8 cellular contexts compared by ENCODE assay signal in the genomic region with DNA sequence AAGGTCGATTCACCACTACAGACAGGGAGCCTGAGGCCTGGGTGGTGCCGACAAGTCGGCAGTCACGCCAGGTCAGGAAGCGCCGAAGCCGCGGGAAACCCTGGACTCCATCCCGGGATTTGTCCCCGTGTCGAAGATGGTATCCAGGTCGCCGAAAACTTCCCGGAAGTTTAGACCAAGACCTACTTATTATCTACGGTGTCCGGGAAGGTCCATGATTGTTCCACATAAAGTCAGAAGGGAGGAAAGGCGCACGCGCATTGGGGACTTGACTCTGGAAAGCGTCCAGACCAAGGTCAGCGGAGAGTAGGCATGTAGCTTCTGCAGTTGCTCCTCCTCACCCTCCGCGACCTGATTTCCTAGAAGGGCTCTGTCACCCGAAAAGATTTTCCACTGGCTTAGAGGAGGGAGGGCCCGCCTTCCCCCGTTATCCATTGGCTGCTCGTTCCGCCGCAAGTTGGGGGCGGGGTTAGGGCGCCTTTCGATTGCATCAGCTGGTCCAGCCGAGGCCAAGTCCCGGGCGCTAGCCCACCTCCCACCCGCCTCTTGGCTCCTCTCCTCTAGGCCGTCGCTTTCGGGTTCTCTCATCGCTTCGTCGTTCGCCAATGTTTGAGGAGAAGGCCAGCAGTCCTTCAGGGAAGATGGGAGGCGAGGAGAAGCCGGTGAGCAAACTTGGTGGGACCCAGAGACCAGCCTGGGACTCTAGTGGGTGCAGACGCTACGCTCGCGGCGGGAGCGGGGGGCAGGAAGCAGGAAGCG. TPM values are rescaled to one million over a fixed set of nuclear protein-coding genes. Genes with fewer than 3 reads are reported as not detected.
DNase-seq lines count a peak whose midpoint lies in the region; ATAC-seq and TF ChIP-seq lines count a peak whose summit lies in the region.

A gene (plus strand): TSS at position 484 of the 759 bp plus-strand sequence. CDS start 122 bp downstream, at position 606.

- H3K36me3 ChIP-seq in adrenal gland (replicated peaks in 1 of 2) (no peaks in the 10 kb centered on the region), heart left ventricle (peaks cover 0 to 14% (median 5%) of the 10 kb centered on the region in 9 donors)

- H3K9me3 Mint-ChIP-seq in type B pancreatic cell, result no peaks in the 10 kb centered on the region

- no peak within 1 kb of the TSS for H3K27ac Mint-ChIP-seq in type B pancreatic cell

- WGBS in adrenal gland, 4 donors, result 0% methylated on average over 19 to 52 of the region's 52 CpGs
- 0 to 1% (median 0%) methylated on average over 43 to 52 of the region's 52 CpGs for WGBS in heart left ventricle, 4 donors

- TF ChIP-seq CTCF in GM13976 (IDR thresholded peaks at IDR 0.05; ENCODE audit: borderline replicate concordance, control extremely low read depth, extremely low read depth, insufficient read depth, missing control alignments), result no peak
- no peak for TF ChIP-seq CTCF in adrenal gland (IDR thresholded peaks at IDR 0.05)
- TF ChIP-seq CTCF in heart left ventricle (IDR thresholded peaks at IDR 0.05), result no peak
- no peak for TF ChIP-seq CTCF in type B pancreatic cell (conservative IDR thresholded peaks at IDR 0.05)

- H3K27ac ChIP-seq in adrenal gland (peak within 1 kb of the TSS; percentile 92 to 97 (median 95)), heart left ventricle (peak within 1 kb of the TSS; percentile 69 to 98 (median 94))

- H3K4me1 Mint-ChIP-seq in type B pancreatic cell (ENCODE audit: unreplicated experiment), result peaks cover 12% of the 10 kb centered on the region

- peaks cover 13% of the 10 kb centered on the region for H3K36me3 Mint-ChIP-seq in type B pancreatic cell

- H3K4me3 ChIP-seq in adrenal gland, result peak within 1 kb of the TSS; percentile 47 to 99 (median 88)
- H3K4me3 ChIP-seq in heart left ventricle, result peak within 1 kb of the TSS; percentile 51 to 93 (median 78)

- H3K9me3 ChIP-seq in adrenal gland (replicated peaks in 1 of 3), result no peaks in the 10 kb centered on the region
- no peaks in the 10 kb centered on the region for H3K9me3 ChIP-seq in heart left ventricle

- no peak within 1 kb of the TSS for H3K4me3 Mint-ChIP-seq in type B pancreatic cell

- ATAC-seq in HG02852 (IDR thresholded peaks at IDR 0.05; ENCODE audit: unreplicated experiment) (peak; percentile 93), heart left ventricle (peak; percentile 96 to 99 (median 98))

- DNase-seq in GM13976 (ENCODE audit: low spot score) (peak; percentile 96), NCI-H1436 treated with DMSO at 0.1 percent for 48 hours (lab: John Stamatoyannopoulos, UW) (peak; percentile 97), T follicular helper cell (ENCODE audit: low read depth) (peak; percentile 86), adrenal gland (peak; percentile 99 to 100 (median 99)), heart left ventricle (peak; percentile 98 to 99 (median 99)), pons (ENCODE audit: low spot score) (peak; percentile 100), type B pancreatic cell (ENCODE audit: extremely low spot score, unreplicated experiment) (peak; percentile 96)

- intact Hi-C loops in adrenal gland (cut with DNase I) (no loop called here), heart left ventricle (cut with DNase I) (loop anchor here in 3 of 10 donors (5.0 to 10.0 kb wide), 3 partner anchors 1484 to 1494 kb away; a partner anchor contains a TSS)

- H3K27me3 Mint-ChIP-seq in type B pancreatic cell, result no peaks in the 10 kb centered on the region

- H3K4me1 ChIP-seq in adrenal gland (replicated peaks in 1 of 2), result peaks cover 16 to 36% of the 10 kb centered on the region in 2 donors
- peaks cover 0 to 53% (median 30%) of the 10 kb centered on the region in 12 donors for H3K4me1 ChIP-seq in heart left ventricle

- peak; percentile 70 to 90 for TF ChIP-seq POLR2A in adrenal gland (IDR thresholded peaks at IDR 0.05)
- peak in 1 of 2 donors; percentile 83 for TF ChIP-seq POLR2A in heart left ventricle (IDR thresholded peaks at IDR 0.05)

- in situ Hi-C loops in GM13976 (cut with MboI; ENCODE audit: low sequenced_read_pairs, unreplicated experiment), result loop anchor here (25.0 kb wide), 1 partner anchor 1022 kb away; no protein-coding TSS in a partner anchor

- H3K27me3 ChIP-seq in adrenal gland, result no peaks in the 10 kb centered on the region
- H3K27me3 ChIP-seq in heart left ventricle, result no peaks in the 10 kb centered on the region

RNA-seq across cellular contexts. Expression of the gene that starts here (rescaled TPM):
- 100 to 1,000 TPM in 5 of 8 donors, 10 to 100 TPM in 3; 45.3 to 216 (median 106) TPM for total RNA-seq in adrenal gland
- polyA plus RNA-seq in adrenal gland, result 100 to 1,000 TPM in 1 of 3 donors, 10 to 100 TPM in 2; 61.3 to 388 (median 88.7) TPM
- 10 to 100 TPM; 58.1 to 79.7 (median 71.9) TPM for total RNA-seq in heart left ventricle
- polyA plus RNA-seq in heart left ventricle, result 10 to 100 TPM; 65.5 to 91.0 TPM
- 174 and 183 TPM in 2 replicates for total RNA-seq in type B pancreatic cell (ENCODE audit: low replicate concordance)

Comparison
In these comparisons a context has a peak if more than half of its experiments do, and no peak if none do; other contexts are left out.
1. Peak in every context shown above with its lines: DNase-seq, ATAC-seq, H3K4me3 ChIP-seq and H3K27ac ChIP-seq.